In the genomic region with DNA sequence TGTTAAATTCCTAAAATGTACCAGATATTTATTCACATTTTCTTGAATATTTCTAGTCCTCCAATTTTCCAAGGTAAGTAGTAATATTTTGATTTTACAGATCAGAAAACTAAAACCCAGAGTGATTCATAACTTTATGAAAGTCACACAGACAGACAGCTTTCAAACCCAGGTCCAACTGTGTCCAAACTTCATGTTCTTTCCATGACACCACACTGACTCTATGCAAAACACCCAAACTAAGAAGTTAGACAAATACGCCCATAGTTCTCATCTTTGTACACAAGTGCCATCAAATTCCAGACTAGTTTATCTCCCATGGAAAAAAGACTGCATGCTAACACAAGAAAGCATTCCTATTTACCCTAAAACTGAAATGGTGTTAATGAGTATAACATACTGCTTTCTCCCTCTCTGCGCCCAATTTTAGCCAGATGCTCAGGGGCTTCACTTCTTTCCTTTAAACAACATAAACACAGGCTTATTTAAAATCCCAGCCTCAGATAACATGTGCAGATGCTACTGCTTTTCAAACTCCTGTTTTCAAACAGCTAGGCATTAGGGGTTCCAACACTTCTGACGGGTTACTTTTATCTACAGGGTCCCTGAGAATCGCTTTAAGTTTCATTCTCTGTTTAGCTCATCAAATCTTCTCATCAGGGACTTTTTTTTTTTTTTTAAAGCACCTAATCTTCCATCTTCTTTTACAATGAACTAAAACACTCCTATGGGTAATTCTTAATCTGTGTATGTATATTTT, we compare ENCODE assay signal across 12 cellular contexts. TPM values are rescaled to one million over a fixed set of nuclear protein-coding genes. Genes with fewer than 3 reads are reported as not detected.
DNase-seq lines count a peak whose midpoint lies in the region; ATAC-seq, FAIRE-seq and TF ChIP-seq lines count a peak whose summit lies in the region.
"Had no signal": no experiment of that assay in that cellular context is flagged by ENCODE, and none has a peak within 500 bp of the region (broad histone marks: within the 10 kb centered on the region; RNA-seq: fewer than 3 reads in every experiment).

No MANE protein-coding gene starts in this region.

- H3K4me3 ChIP-seq in GM06990 (replicated peaks; ENCODE audit: low read depth, low read length) = peak overlapping the region; percentile 16
- no peak overlapping the region for H3K4me3 ChIP-seq in muscle layer of duodenum (ENCODE audit: low read depth in 1 of 2, low read length in 2 of 2)
- H3K4me3 ChIP-seq in psoas muscle = no peak overlapping the region
- H3K4me3 ChIP-seq: body of pancreas, lower lobe of right lung had no signal

- FAIRE-seq in frontal cortex (lab: Jason Lieb, UNC) = no peak

- H3K27me3 ChIP-seq in GM06990 (replicated peaks; ENCODE audit: control insufficient read depth, insufficient read depth, low read length) (no peaks in the 10 kb centered on the region), muscle layer of duodenum (ENCODE audit: low read depth, low read length) (no peaks in the 10 kb centered on the region), psoas muscle (ENCODE audit: insufficient read depth in 3 of 3, low read length in 2 of 3) (no peaks in the 10 kb centered on the region)
- H3K27me3 ChIP-seq: body of pancreas had no signal

- DNase-seq in GM06990 (ENCODE audit: extremely low read depth, insufficient read length) (no peak), frontal cortex (ENCODE audit: low spot score in 2 of 2) (no peak), hepatic stellate cell (ENCODE audit: low spot score) (no peak), psoas muscle (no peak)
- DNase-seq in T-helper 2 cell treated with Interferon-gamma antibody and Interleukin-4, amounts not matched to agents 5 μg/mL and 100 μg/mL, for 36 hours (ENCODE audit: low spot score) = peak; percentile 45
- DNase-seq: body of pancreas, DND-41, lower lobe of right lung, NCI-H1092 had no signal

- peaks cover 2% of the 10 kb centered on the region; the same call in 1 of the 2 replicates for H3K36me3 ChIP-seq in GM06990 (ENCODE audit: control insufficient read depth, insufficient read depth, low read length)
- H3K36me3 ChIP-seq in muscle layer of duodenum (ENCODE audit: control insufficient read depth in 1 of 2, insufficient read depth in 2 of 2, low read length in 2 of 2) = peaks cover 0 to 4% of the 10 kb centered on the region in 2 donors
- no peaks in the 10 kb centered on the region for H3K36me3 ChIP-seq in psoas muscle (ENCODE audit: insufficient read depth in 1 of 2, low read depth in 1 of 2)

- H3K4me1 ChIP-seq in muscle layer of duodenum (ENCODE audit: control insufficient read depth in 1 of 2, insufficient read depth in 2 of 2, low read length in 2 of 2) (peaks cover 0 to 38% of the 10 kb centered on the region in 2 donors), psoas muscle (peaks cover 20% of the 10 kb centered on the region)

- H3K9me3 Mint-ChIP-seq in T-helper 2 cell treated with Interferon-gamma antibody and Interleukin-4, amounts not matched to agents 5 μg/mL and 100 μg/mL, for 36 hours = no peaks in the 10 kb centered on the region

- H3K9me3 ChIP-seq in muscle layer of duodenum (ENCODE audit: control insufficient read depth in 1 of 2, low read length in 2 of 2) (no peaks in the 10 kb centered on the region), psoas muscle (no peaks in the 10 kb centered on the region)
- H3K9me3 ChIP-seq: body of pancreas, lower lobe of right lung had no signal

- intact Hi-C loops in psoas muscle (cut with DNase I) = no loop called here

- peak overlapping the region; percentile 80 for H3K4me3 Mint-ChIP-seq in T-helper 2 cell treated with Interferon-gamma antibody and Interleukin-4, amounts not matched to agents 5 μg/mL and 100 μg/mL, for 36 hours

- peak; percentile 45 for ATAC-seq in GM21447 (IDR thresholded peaks at IDR 0.05; ENCODE audit: unreplicated experiment)
- ATAC-seq in HG02571 (IDR thresholded peaks at IDR 0.05; ENCODE audit: unreplicated experiment) = no peak
- no peak for ATAC-seq in psoas muscle
- ATAC-seq: body of pancreas, lower lobe of right lung had no signal

- peak overlapping the region; percentile 89 for H3K27ac Mint-ChIP-seq in T-helper 2 cell treated with Interferon-gamma antibody and Interleukin-4, amounts not matched to agents 5 μg/mL and 100 μg/mL, for 36 hours

- H3K36me3 Mint-ChIP-seq in T-helper 2 cell treated with Interferon-gamma antibody and Interleukin-4, amounts not matched to agents 5 μg/mL and 100 μg/mL, for 36 hours (ENCODE audit: low read depth) = peaks cover 20% of the 10 kb centered on the region

- TF ChIP-seq CTCF in GM06990 (IDR thresholded peaks at IDR 0.05; ENCODE audit: insufficient read depth, low read length, poor library complexity, severe bottlenecking) (no peak), psoas muscle (IDR thresholded peaks at IDR 0.05) (no peak)

- WGBS in psoas muscle, 3 donors = 51 to 63% (median 60%) methylated on average over 4 of the region's 4 CpGs

- peaks cover 27% of the 10 kb centered on the region for H3K4me1 Mint-ChIP-seq in T-helper 2 cell treated with Interferon-gamma antibody and Interleukin-4, amounts not matched to agents 5 μg/mL and 100 μg/mL, for 36 hours (ENCODE audit: low read depth)

- peak overlapping the region; percentile 19 for H3K27ac ChIP-seq in muscle layer of duodenum (ENCODE audit: low read length)
- H3K27ac ChIP-seq in psoas muscle = no peak overlapping the region
- H3K27ac ChIP-seq: body of pancreas, lower lobe of right lung had no signal

- no peaks in the 10 kb centered on the region for H3K27me3 Mint-ChIP-seq in T-helper 2 cell treated with Interferon-gamma antibody and Interleukin-4, amounts not matched to agents 5 μg/mL and 100 μg/mL, for 36 hours (ENCODE audit: low read depth)

RNA-seq across cellular contexts. Expression of a gene that starts 44.6 kb away (rescaled TPM):
- 4.5 TPM for total RNA-seq in frontal cortex
- 10 to 100 TPM; 29.4 to 40.6 (median 35.9) TPM for total RNA-seq in psoas muscle
- 10 to 100 TPM in 2 of 3 donors, 1 to 10 TPM in 1; 7.9 to 14.2 (median 11.3) TPM for polyA plus RNA-seq in psoas muscle

RNA-seq across cellular contexts. Expression of a gene that starts 52.9 kb away (rescaled TPM):
- total RNA-seq in frontal cortex (0.41 TPM), psoas muscle (1 to 10 TPM in 1 of 4 donors, under 1 TPM in 1, not detected in 2; 0.42 to 1.3 TPM)
- polyA plus RNA-seq in psoas muscle = under 1 TPM; 0.12 to 0.98 (median 0.31) TPM
- total RNA-seq: body of pancreas had no signal
